ENCODE assay signal across 35 cellular contexts in genomic region chr10:130913844-130914243, GRCh38.
"Had no signal": no experiment of that assay in that cellular context is flagged by ENCODE, and none has a peak within 500 bp of the region (broad histone marks: within the 10 kb centered on the region; RNA-seq: fewer than 3 reads in every experiment).

No MANE protein-coding gene starts in this region.

- H3K36me3 ChIP-seq: ascending aorta had no signal

- H3K4me1 ChIP-seq: ascending aorta had no signal

- DNase-seq: activated B cell treated with CpG ODN at 0.5 μM for 24 hours; activated CD4-positive, alpha-beta memory T cell treated with anti-CD3 and anti-CD28 coated beads for 36 hours; activated CD4-positive, alpha-beta T cell treated with anti-CD3 and anti-CD28 coated beads for 4 hours; activated CD4-positive, alpha-beta T cell treated with anti-CD3 and anti-CD28 coated beads, Interleukin-2, amount 10 ng/mL, durations not matched to agents 24 days and 14 days; activated CD4-positive, alpha-beta T cell treated with anti-CD3 and anti-CD28 coated beads, Interleukin-2, amount 50 U/mL, for 1 hour; activated CD4-positive, alpha-beta T cell treated with anti-CD3 and anti-CD28 coated beads, Interleukin-2, amount 50 U/mL, for 4 hours; activated CD4-positive, CD25-positive, alpha-beta regulatory T cell treated with anti-CD3 and anti-CD28 coated beads, Interleukin-2, amount 50 U/mL, for 72 hours; activated CD8-positive, alpha-beta memory T cell treated with anti-CD3 and anti-CD28 coated beads, Interleukin-2, amount 50 U/mL, for 4 hours; activated CD8-positive, alpha-beta T cell treated with anti-CD3 and anti-CD28 coated beads for 36 hours; activated effector memory CD4-positive, alpha-beta T cell treated with anti-CD3 and anti-CD28 coated beads, Interleukin-2, amount 50 U/mL, for 16 hours; activated naive CD4-positive, alpha-beta T cell treated with anti-CD3 and anti-CD28 coated beads, Interleukin-2, amount 10 ng/mL, durations not matched to agents 7 days and 5 days; activated naive CD4-positive, alpha-beta T cell treated with Interleukin-2 at 50 U/mL for 16 hours; activated naive CD8-positive, alpha-beta T cell treated with anti-CD3 and anti-CD28 coated beads, Interleukin-2, amount 10 ng/mL, durations not matched to agents 7 days and 5 days; activated naive CD8-positive, alpha-beta T cell treated with anti-CD3 and anti-CD28 coated beads, Interleukin-2, amount 50 U/mL, for 24 hours; activated T-cell treated with anti-CD3 and anti-CD28 coated beads for 4 hours; activated T-cell treated with anti-CD3 and anti-CD28 coated beads, Interleukin-2, amount 50 U/mL, for 1 hour; activated T-cell treated with anti-CD3 and anti-CD28 coated beads, Interleukin-2, amount 50 U/mL, for 4 hours; activated T-cell treated with anti-CD3 and anti-CD28 coated beads, Interleukin-2, amount 50 U/mL, for 72 hours; amygdala; anterior cingulate cortex; central memory CD4-positive, alpha-beta T cell; SW 1271; T-helper 1 cell; T-helper 2 cell; T-helper 9 cell had no signal

- H3K9me3 ChIP-seq: ascending aorta had no signal

- H3K27ac ChIP-seq: ascending aorta, VCaP had no signal

- H3K36me3 Mint-ChIP-seq: activated CD4-positive, alpha-beta memory T cell treated with anti-CD3 and anti-CD28 coated beads for 36 hours; activated naive CD4-positive, alpha-beta T cell treated with anti-CD3 and anti-CD28 coated beads, Interleukin-2, amount 10 ng/mL, durations not matched to agents 7 days and 5 days; activated naive CD4-positive, alpha-beta T cell treated with anti-CD3 and anti-CD28 coated beads, Interleukin-2, amount 50 U/mL, for 24 hours; activated naive CD8-positive, alpha-beta T cell; activated naive CD8-positive, alpha-beta T cell treated with anti-CD3 and anti-CD28 coated beads, Interleukin-2, amount 10 ng/mL, durations not matched to agents 7 days and 5 days had no signal

- H3K9me3 Mint-ChIP-seq: activated naive CD8-positive, alpha-beta T cell treated with anti-CD3 and anti-CD28 coated beads, Interleukin-2, amount 10 ng/mL, durations not matched to agents 7 days and 5 days had no signal

- FAIRE-seq: TTC549 had no signal

- H3K27ac Mint-ChIP-seq: activated B cell treated with CpG ODN at 0.5 μM for 24 hours; activated CD4-positive, alpha-beta memory T cell treated with anti-CD3 and anti-CD28 coated beads for 36 hours; activated CD4-positive, alpha-beta T cell treated with anti-CD3 and anti-CD28 coated beads, Interleukin-2, amount 10 ng/mL, durations not matched to agents 24 days and 14 days; activated CD8-positive, alpha-beta T cell treated with anti-CD3 and anti-CD28 coated beads for 36 hours; activated naive CD4-positive, alpha-beta T cell treated with anti-CD3 and anti-CD28 coated beads, Interleukin-2, amount 10 ng/mL, durations not matched to agents 7 days and 5 days; activated naive CD4-positive, alpha-beta T cell treated with anti-CD3 and anti-CD28 coated beads, Interleukin-2, amount 50 U/mL, for 24 hours; activated naive CD8-positive, alpha-beta T cell; activated naive CD8-positive, alpha-beta T cell treated with anti-CD3 and anti-CD28 coated beads, Interleukin-2, amount 10 ng/mL, durations not matched to agents 7 days and 5 days; activated naive CD8-positive, alpha-beta T cell treated with anti-CD3 and anti-CD28 coated beads, Interleukin-2, amount 50 U/mL, for 24 hours; activated T-cell treated with anti-CD3 and anti-CD28 coated beads, Interleukin-2, amount 50 U/mL, for 72 hours; activated T-helper 1 cell treated with anti-CD3 and anti-CD28 coated beads, Interleukin-12 subunit alpha, Interleukin-12 subunit beta, Interleukin-2, Interleukin-4 antibody, amounts not matched to agents 30 ng/mL and 10 ng/mL and 1 ng/mL, durations not matched to agents 14 hours and 24 hours and 36 hours; activated T-helper 17 cell treated with anti-CD3 and anti-CD28 coated beads, Interleukin-2, amount 50 U/mL, for 72 hours; T-helper 1 cell treated with Interleukin-12 subunit alpha and Interleukin-12 subunit beta and Interleukin-4 antibody, amounts not matched to agents 30 μg/mL and 1 μg/mL, for 36 hours; T-helper 2 cell treated with Interferon-gamma antibody and Interleukin-4, amounts not matched to agents 5 μg/mL and 100 μg/mL, for 36 hours had no signal

- H3K4me1 Mint-ChIP-seq: activated B cell treated with CpG ODN at 0.5 μM for 24 hours; activated CD4-positive, alpha-beta T cell treated with anti-CD3 and anti-CD28 coated beads, Interleukin-2, amount 10 ng/mL, durations not matched to agents 24 days and 14 days; activated naive CD4-positive, alpha-beta T cell treated with anti-CD3 and anti-CD28 coated beads, Interleukin-2, amount 10 ng/mL, durations not matched to agents 7 days and 5 days; activated naive CD4-positive, alpha-beta T cell treated with anti-CD3 and anti-CD28 coated beads, Interleukin-2, amount 50 U/mL, for 24 hours; activated naive CD8-positive, alpha-beta T cell treated with anti-CD3 and anti-CD28 coated beads, Interleukin-2, amount 10 ng/mL, durations not matched to agents 7 days and 5 days; activated naive CD8-positive, alpha-beta T cell treated with anti-CD3 and anti-CD28 coated beads, Interleukin-2, amount 50 U/mL, for 24 hours; activated T-helper 17 cell treated with anti-CD3 and anti-CD28 coated beads, Interleukin-2, amount 50 U/mL, for 72 hours had no signal

- H3K4me3 ChIP-seq: ascending aorta had no signal

- H3K4me3 Mint-ChIP-seq: activated B cell treated with CpG ODN at 0.5 μM for 24 hours; activated CD4-positive, alpha-beta memory T cell treated with anti-CD3 and anti-CD28 coated beads for 36 hours; activated CD4-positive, alpha-beta T cell treated with anti-CD3 and anti-CD28 coated beads, Interleukin-2, amount 10 ng/mL, durations not matched to agents 24 days and 14 days; activated CD8-positive, alpha-beta T cell treated with anti-CD3 and anti-CD28 coated beads for 36 hours; activated naive CD4-positive, alpha-beta T cell treated with anti-CD3 and anti-CD28 coated beads, Interleukin-2, amount 10 ng/mL, durations not matched to agents 7 days and 5 days; activated naive CD4-positive, alpha-beta T cell treated with anti-CD3 and anti-CD28 coated beads, Interleukin-2, amount 50 U/mL, for 24 hours; activated naive CD8-positive, alpha-beta T cell; activated naive CD8-positive, alpha-beta T cell treated with anti-CD3 and anti-CD28 coated beads, Interleukin-2, amount 10 ng/mL, durations not matched to agents 7 days and 5 days; activated naive CD8-positive, alpha-beta T cell treated with anti-CD3 and anti-CD28 coated beads, Interleukin-2, amount 50 U/mL, for 24 hours; activated T-cell treated with anti-CD3 and anti-CD28 coated beads, Interleukin-2, amount 50 U/mL, for 4 hours; activated T-cell treated with anti-CD3 and anti-CD28 coated beads, Interleukin-2, amount 50 U/mL, for 72 hours; activated T-helper 1 cell treated with anti-CD3 and anti-CD28 coated beads, Interleukin-12 subunit alpha, Interleukin-12 subunit beta, Interleukin-2, Interleukin-4 antibody, amounts not matched to agents 30 ng/mL and 10 ng/mL and 1 ng/mL, durations not matched to agents 14 hours and 24 hours and 36 hours; activated T-helper 17 cell treated with anti-CD3 and anti-CD28 coated beads, Interleukin-2, amount 50 U/mL, for 72 hours; brain; T-helper 1 cell treated with Interleukin-12 subunit alpha and Interleukin-12 subunit beta and Interleukin-4 antibody, amounts not matched to agents 30 μg/mL and 1 μg/mL, for 36 hours; T-helper 2 cell treated with Interferon-gamma antibody and Interleukin-4, amounts not matched to agents 5 μg/mL and 100 μg/mL, for 36 hours had no signal

- H3K27me3 ChIP-seq: ascending aorta had no signal

- H3K27me3 Mint-ChIP-seq: activated B cell treated with CpG ODN at 0.5 μM for 24 hours; activated CD4-positive, alpha-beta memory T cell treated with anti-CD3 and anti-CD28 coated beads for 36 hours; activated CD4-positive, alpha-beta T cell treated with anti-CD3 and anti-CD28 coated beads, Interleukin-2, amount 10 ng/mL, durations not matched to agents 24 days and 14 days; activated CD8-positive, alpha-beta T cell treated with anti-CD3 and anti-CD28 coated beads for 36 hours; activated naive CD4-positive, alpha-beta T cell treated with anti-CD3 and anti-CD28 coated beads, Interleukin-2, amount 10 ng/mL, durations not matched to agents 7 days and 5 days; activated naive CD4-positive, alpha-beta T cell treated with anti-CD3 and anti-CD28 coated beads, Interleukin-2, amount 50 U/mL, for 24 hours; activated naive CD8-positive, alpha-beta T cell treated with anti-CD3 and anti-CD28 coated beads, Interleukin-2, amount 10 ng/mL, durations not matched to agents 7 days and 5 days; activated naive CD8-positive, alpha-beta T cell treated with anti-CD3 and anti-CD28 coated beads, Interleukin-2, amount 50 U/mL, for 24 hours; activated T-helper 17 cell treated with anti-CD3 and anti-CD28 coated beads, Interleukin-2, amount 50 U/mL, for 72 hours had no signal

- ATAC-seq: activated CD8-positive, alpha-beta T cell treated with anti-CD3 and anti-CD28 coated beads for 36 hours; activated naive CD8-positive, alpha-beta T cell treated with anti-CD3 and anti-CD28 coated beads, Interleukin-2, amount 50 U/mL, for 24 hours; activated T-cell treated with anti-CD3 and anti-CD28 coated beads, Interleukin-2, amount 50 U/mL, for 4 hours; activated T-cell treated with anti-CD3 and anti-CD28 coated beads, Interleukin-2, amount 50 U/mL, for 72 hours; activated T-helper 17 cell treated with anti-CD3 and anti-CD28 coated beads, Interleukin-2, amount 50 U/mL, for 72 hours had no signal
